ENCODE assay signal across 28 cellular contexts in the genomic region with DNA sequence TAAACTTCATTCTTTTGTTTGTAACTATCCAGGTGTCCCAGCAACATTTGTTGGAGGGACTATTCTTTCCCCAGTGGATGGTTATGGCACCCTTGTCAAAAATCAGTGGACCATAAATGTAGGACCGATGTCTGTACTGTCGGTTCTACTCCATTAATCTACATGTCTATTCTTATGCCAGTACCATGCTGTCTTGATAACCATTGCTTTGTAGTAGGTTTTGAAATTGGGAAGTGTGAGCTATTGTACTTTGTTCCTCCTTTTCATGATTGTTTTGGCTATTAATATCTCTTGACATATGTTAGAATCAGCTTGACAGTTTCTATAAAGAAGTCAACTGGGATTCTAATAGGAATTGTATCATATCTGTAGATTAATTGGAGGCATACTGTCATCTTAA.
"Had no signal": no experiment of that assay in that cellular context is flagged by ENCODE, and none has a peak within 500 bp of the region (broad histone marks: within the 10 kb centered on the region; RNA-seq: fewer than 3 reads in every experiment).

No MANE protein-coding gene starts in this region.

- H3K27ac Mint-ChIP-seq: activated CD4-positive, alpha-beta memory T cell treated with anti-CD3 and anti-CD28 coated beads, Interleukin-2, amount 10 ng/mL, durations not matched to agents 7 days and 5 days; activated CD4-positive, alpha-beta T cell treated with anti-CD3 and anti-CD28 coated beads for 36 hours; T-cell had no signal

- H3K27me3 Mint-ChIP-seq: activated CD4-positive, alpha-beta T cell treated with anti-CD3 and anti-CD28 coated beads for 36 hours had no signal

- H3K9me3 ChIP-seq: ascending aorta, body of pancreas, Peyer's patch had no signal

- H3K4me1 ChIP-seq: ascending aorta, body of pancreas, Peyer's patch had no signal

- H3K9me3 Mint-ChIP-seq: activated CD4-positive, alpha-beta memory T cell treated with anti-CD3 and anti-CD28 coated beads, Interleukin-2, amount 10 ng/mL, durations not matched to agents 7 days and 5 days had no signal

- H3K4me1 Mint-ChIP-seq: activated CD4-positive, alpha-beta memory T cell treated with anti-CD3 and anti-CD28 coated beads, Interleukin-2, amount 10 ng/mL, durations not matched to agents 7 days and 5 days; activated CD4-positive, alpha-beta T cell treated with anti-CD3 and anti-CD28 coated beads for 36 hours had no signal

- ATAC-seq: activated CD4-positive, alpha-beta T cell treated with anti-CD3 and anti-CD28 coated beads for 36 hours; body of pancreas; K562; T-cell had no signal

- FAIRE-seq: bronchial epithelial cell, K562 had no signal

- H3K27ac ChIP-seq: ascending aorta, body of pancreas, Peyer's patch, RWPE1, VCaP had no signal

- H3K4me3 ChIP-seq: ascending aorta, body of pancreas, K562, Peyer's patch had no signal

- DNase-seq: activated CD4-positive, alpha-beta memory T cell treated with anti-CD3 and anti-CD28 coated beads, Interleukin-2, amount 10 ng/mL, durations not matched to agents 7 days and 5 days; activated CD4-positive, alpha-beta T cell treated with anti-CD3 and anti-CD28 coated beads for 36 hours; activated CD4-positive, alpha-beta T cell treated with anti-CD3 and anti-CD28 coated beads, Interleukin-2, amount 50 U/mL, for 1 hour; activated CD8-positive, alpha-beta memory T cell treated with anti-CD3 and anti-CD28 coated beads, Interleukin-2, amount 50 U/mL, for 4 hours; activated naive CD4-positive, alpha-beta T cell treated with anti-CD3 and anti-CD28 coated beads, Interleukin-2, amount 50 U/mL, for 16 hours; activated T-cell treated with anti-CD3 and anti-CD28 coated beads, Interleukin-2, amount 50 U/mL, for 1 hour; amniotic stem cell; body of pancreas; central memory CD4-positive, alpha-beta T cell; Kasumi-1; NCI-H1105; NCI-H1436; NCI-H1694 treated with DMSO at 0.1 percent for 48 hours; NCI-H2029 treated with DMSO at 0.1 percent for 48 hours; NCI-H345; NCI-H510A treated with DMSO at 0.1 percent for 48 hours; NCI-H69; NK-92 treated with Interleukin-12 subunit alpha and Interleukin-12 subunit beta, amount 100 ng/mL, for 24 hours; Peyer's patch; SHP77; T-cell; T-helper 2 cell; T1000 had no signal

- H3K36me3 ChIP-seq: ascending aorta, Peyer's patch had no signal

- H3K4me3 Mint-ChIP-seq: activated CD4-positive, alpha-beta memory T cell treated with anti-CD3 and anti-CD28 coated beads, Interleukin-2, amount 10 ng/mL, durations not matched to agents 7 days and 5 days; activated CD4-positive, alpha-beta T cell treated with anti-CD3 and anti-CD28 coated beads for 36 hours; T-cell had no signal

- H3K27me3 ChIP-seq: ascending aorta, body of pancreas, Peyer's patch had no signal
